7 cellular contexts compared by ENCODE assay signal in the genomic region with DNA sequence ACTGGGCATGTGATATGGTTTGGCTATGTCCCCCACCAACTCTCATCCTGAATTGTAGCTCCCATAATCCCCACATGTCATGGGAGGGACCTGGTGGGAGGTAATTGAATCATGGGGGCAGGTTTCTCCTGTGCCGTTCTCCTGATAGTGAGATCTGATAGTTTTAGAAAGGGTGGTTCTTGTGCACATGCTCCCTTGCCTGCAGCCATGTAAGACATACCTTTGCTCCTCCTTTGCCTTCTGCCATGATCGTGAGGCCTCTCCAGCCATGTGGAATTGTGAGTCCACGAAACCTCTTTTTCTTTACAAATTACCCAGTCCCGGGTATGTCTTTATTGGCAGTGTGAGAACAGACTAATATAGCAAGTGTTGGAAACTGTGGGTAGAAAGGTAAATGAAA.
"Had no signal": no experiment of that assay in that cellular context is flagged by ENCODE, and none has a peak within 500 bp of the region (broad histone marks: within the 10 kb centered on the region; RNA-seq: fewer than 3 reads in every experiment).

No MANE protein-coding gene starts in this region.

- H3K36me3 ChIP-seq: HAP-1 had no signal

- H3K27ac ChIP-seq: GM23248 had no signal

- ATAC-seq: HCT116 had no signal

- H2AFZ ChIP-seq: GM23248 had no signal

- DNase-seq: GM23248, GOT3, H7, HFFc6 had no signal

- H3K9me3 ChIP-seq: HAP-1 had no signal

- FAIRE-seq: HTR-8/SVneo had no signal

- H3K4me3 ChIP-seq: GM23248, HAP-1 had no signal

- H3K4me1 ChIP-seq: HAP-1 had no signal

- H3K9ac ChIP-seq: GM23248 had no signal
